10 cellular contexts compared by ENCODE assay signal in genomic region chr9:114165407-114166102, GRCh38. TPM values are rescaled to one million over a fixed set of nuclear protein-coding genes. Genes with fewer than 3 reads are reported as not detected.
"Had no signal": no experiment of that assay in that cellular context is flagged by ENCODE, and none has a peak within 500 bp of the region (broad histone marks: within the 10 kb centered on the region; RNA-seq: fewer than 3 reads in every experiment).

No MANE protein-coding gene starts in this region.

- H3K4me2 ChIP-seq: KMS-11 had no signal

- DNase-seq: GM23248, GOT3, H9, HCEC 1CT, HFFc6, KBM-7 had no signal

- H3K27ac ChIP-seq: GM23248, HL-60, KMS-11 had no signal

- H3K4me3 ChIP-seq: GM23248 had no signal

- H2AFZ ChIP-seq: GM23248 had no signal

- FAIRE-seq: H54 had no signal

- H3K9ac ChIP-seq: GM23248, KMS-11 had no signal

RNA-seq across cellular contexts. Expression of gene COL27A1, which starts 10.2 kb away (rescaled TPM):
- polyA plus RNA-seq: IgD-negative memory B cell had no signal
